In genomic region chr2:238169708-238170251, GRCh38 we compare ENCODE assay signal across 9 cellular contexts. TPM values are rescaled to one million over a fixed set of nuclear protein-coding genes. Genes with fewer than 3 reads are reported as not detected.
DNase-seq lines count a peak whose midpoint lies in the region; ATAC-seq and TF ChIP-seq lines count a peak whose summit lies in the region.
"Had no signal": no experiment of that assay in that cellular context is flagged by ENCODE, and none has a peak within 500 bp of the region (broad histone marks: within the 10 kb centered on the region; RNA-seq: fewer than 3 reads in every experiment).

No MANE protein-coding gene starts in this region.

- peaks cover 0 to 6% (median 0%) of the 10 kb centered on the region in 3 donors for H3K27me3 ChIP-seq in stomach

- H3K27ac ChIP-seq in VCaP (peak overlapping the region; percentile 90), stomach (peak overlapping the region; percentile 30 to 82 (median 75))

- TF ChIP-seq POLR2A in stomach (IDR thresholded peaks at IDR 0.05): no peak

- DNase-seq in HCEC 1CT (peak; percentile 98), left cardiac atrium (no peak), stomach (no peak), mucosa of gallbladder (ENCODE audit: low spot score) (no peak)
- DNase-seq in activated T-cell treated with anti-CD3 and anti-CD28 coated beads, Interleukin-2, amount 50 U/mL, for 4 hours: no peak

- TF ChIP-seq CTCF in VCaP (conservative IDR thresholded peaks at IDR 0.05): no peak
- TF ChIP-seq CTCF in stomach (IDR thresholded peaks at IDR 0.05): no peak

- ATAC-seq in left cardiac atrium (peak; percentile 60 to 73), HG02678 (IDR thresholded peaks at IDR 0.05; ENCODE audit: unreplicated experiment) (no peak), GM19023 (IDR thresholded peaks at IDR 0.05; ENCODE audit: unreplicated experiment) (no peak)
- no peak for ATAC-seq in activated T-cell treated with anti-CD3 and anti-CD28 coated beads, Interleukin-2, amount 50 U/mL, for 4 hours

- no peak overlapping the region for H3K4me3 ChIP-seq in stomach
- H3K4me3 ChIP-seq: skin epidermis had no signal

- H3K36me3 Mint-ChIP-seq in activated T-cell treated with anti-CD3 and anti-CD28 coated beads, Interleukin-2, amount 50 U/mL, for 4 hours (ENCODE audit: insufficient read depth): peaks cover 37% of the 10 kb centered on the region

- TF ChIP-seq EP300 in stomach (IDR thresholded peaks at IDR 0.05): no peak

- H3K4me1 ChIP-seq in stomach: peaks cover 22 to 33% (median 26%) of the 10 kb centered on the region in 4 donors

- H3K9me3 Mint-ChIP-seq in activated T-cell treated with anti-CD3 and anti-CD28 coated beads, Interleukin-2, amount 50 U/mL, for 4 hours: no peaks in the 10 kb centered on the region

- peaks cover 37 to 81% (median 76%) of the 10 kb centered on the region in 4 donors for H3K36me3 ChIP-seq in stomach

- WGBS in stomach, 5 donors: 37 to 55% (median 53%) methylated on average over 5 of the region's 5 CpGs

- no peaks in the 10 kb centered on the region for H3K4me1 Mint-ChIP-seq in activated T-cell treated with anti-CD3 and anti-CD28 coated beads, Interleukin-2, amount 50 U/mL, for 4 hours (ENCODE audit: low read depth)

- H3K27me3 Mint-ChIP-seq in activated T-cell treated with anti-CD3 and anti-CD28 coated beads, Interleukin-2, amount 50 U/mL, for 4 hours (ENCODE audit: low read depth): peaks cover 5% of the 10 kb centered on the region

- intact Hi-C loops in left cardiac atrium (cut with DNase I) (no loop called here), stomach (cut with DNase I; ENCODE audit: low total_unique reads) (no loop called here)

- H3K4me3 Mint-ChIP-seq in activated T-cell treated with anti-CD3 and anti-CD28 coated beads, Interleukin-2, amount 50 U/mL, for 4 hours: no peak overlapping the region

- no peaks in the 10 kb centered on the region for H3K9me3 ChIP-seq in stomach

RNA-seq across cellular contexts. Expression of gene ERFE, which starts 11.0 kb away (rescaled TPM):
- 1 to 10 TPM in 1 of 2 donors, not detected in 1; 1.2 TPM for total RNA-seq in left cardiac atrium
- 1 to 10 TPM in 1 of 5 donors, under 1 TPM in 1, not detected in 3; 0.89 to 1.1 TPM for total RNA-seq in stomach
- polyA plus RNA-seq in stomach: under 1 TPM in 2 of 3 donors, not detected in 1; 0.13 to 0.75 TPM
- 0.35 TPM for total RNA-seq in mucosa of gallbladder
- total RNA-seq in activated T-cell treated with anti-CD3 and anti-CD28 coated beads, Interleukin-2, amount 50 U/mL, for 4 hours: under 1 TPM; 0.13 to 0.91 (median 0.22) TPM

RNA-seq across cellular contexts. Expression of gene KLHL30, which starts 31.3 kb away (rescaled TPM):
- 10 to 100 TPM; 15.8 to 16.6 TPM for total RNA-seq in left cardiac atrium
- total RNA-seq in stomach: 1 to 10 TPM in 2 of 5 donors, under 1 TPM in 1, not detected in 2; 0.29 to 1.7 (median 1.3) TPM
- under 1 TPM; 0.06 to 0.46 (median 0.15) TPM for polyA plus RNA-seq in stomach
- total RNA-seq in mucosa of gallbladder: 2.0 TPM
- not detected for total RNA-seq in activated T-cell treated with anti-CD3 and anti-CD28 coated beads, Interleukin-2, amount 50 U/mL, for 4 hours

RNA-seq across cellular contexts. Expression of gene ILKAP, which starts 33.7 kb away (rescaled TPM):
- 10 to 100 TPM; 23.4 to 27.9 TPM for total RNA-seq in left cardiac atrium
- total RNA-seq in stomach: 10 to 100 TPM; 20.4 to 59.4 (median 33.6) TPM
- 10 to 100 TPM; 37.1 to 55.1 (median 38.5) TPM for polyA plus RNA-seq in stomach
- total RNA-seq in mucosa of gallbladder: 40.5 TPM
- total RNA-seq in activated T-cell treated with anti-CD3 and anti-CD28 coated beads, Interleukin-2, amount 50 U/mL, for 4 hours: 10 to 100 TPM; 64.5 to 70.9 (median 66.5) TPM

Comparison
In these comparisons a context has a peak if more than half of its experiments do, and no peak if none do; other contexts are left out.
1. ATAC-seq: peak in left cardiac atrium (2 of 2); none in HG02678 (single experiment), activated T-cell treated with anti-CD3 and anti-CD28 coated beads, Interleukin-2, amount 50 U/mL, for 4 hours (0 of 2) and GM19023 (single experiment).